8 cellular contexts compared by ENCODE assay signal in the genomic region with DNA sequence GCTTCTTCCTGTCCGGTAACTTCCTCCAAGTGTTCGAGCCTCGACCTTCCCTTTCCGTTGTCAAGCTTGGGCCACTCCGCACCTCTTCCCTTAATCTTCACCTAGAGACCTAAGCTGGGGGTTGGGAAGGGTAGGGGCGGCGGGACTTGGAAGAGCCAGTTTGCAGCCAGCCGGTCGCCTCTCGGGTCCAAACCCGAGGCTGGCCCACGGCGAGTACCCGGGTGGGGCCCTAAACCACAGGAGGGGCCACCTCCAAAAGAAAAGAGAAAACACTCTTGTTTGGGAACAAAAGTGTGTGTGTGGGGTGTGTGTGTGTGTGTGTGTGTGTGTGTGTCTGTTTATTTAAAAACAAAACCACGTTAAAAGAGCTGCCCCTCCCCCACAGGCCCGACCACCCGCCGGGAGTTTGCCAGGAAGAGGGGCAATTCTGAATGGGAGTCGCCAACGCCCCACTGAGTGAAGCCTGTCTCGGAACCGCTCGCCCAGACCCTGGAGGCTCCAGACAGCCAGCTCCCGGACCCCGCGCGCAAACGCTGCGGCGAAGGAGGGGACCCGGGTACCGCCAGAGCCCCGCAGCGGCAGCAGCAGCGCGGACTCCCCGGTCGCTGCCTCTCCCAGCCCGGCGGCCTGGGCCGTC. TPM values are rescaled to one million over a fixed set of nuclear protein-coding genes. Genes with fewer than 3 reads are reported as not detected.
DNase-seq lines count a peak whose midpoint lies in the region; ATAC-seq and TF ChIP-seq lines count a peak whose summit lies in the region.

No MANE protein-coding gene starts in this region.

- no peaks in the 10 kb centered on the region for H3K36me3 ChIP-seq in CD8-positive, alpha-beta memory T cell (ENCODE audit: insufficient read depth, low read length)
- no peaks in the 10 kb centered on the region for H3K36me3 ChIP-seq in Panc1 (ENCODE audit: control insufficient read depth, insufficient read depth, low read length)
- peaks cover 0 to 21% (median 8%) of the 10 kb centered on the region in 3 donors for H3K36me3 ChIP-seq in esophagus squamous epithelium
- H3K36me3 ChIP-seq in ovary = no peaks in the 10 kb centered on the region

- DNase-seq in CD8-positive, alpha-beta memory T cell = no peak
- no peak for DNase-seq in Panc1 (ENCODE audit: low read depth, low spot score)
- no peak for DNase-seq in esophagus squamous epithelium (lab: John Stamatoyannopoulos, UW)
- DNase-seq in ovary = peak in 2 of 5 donors; percentile 40 to 54
- no peak for DNase-seq in OCI-M2 (lab: John Stamatoyannopoulos, UW; ENCODE audit: unreplicated experiment)
- no peak for DNase-seq in EL
- DNase-seq in activated CD4-positive, alpha-beta T cell treated with anti-CD3 and anti-CD28 coated beads, Interleukin-2, amount 50 U/mL, for 1 hour = no peak

- no peaks in the 10 kb centered on the region for H3K9me3 Mint-ChIP-seq in CD8-positive, alpha-beta memory T cell

- H3K27me3 ChIP-seq in CD8-positive, alpha-beta memory T cell (ENCODE audit: insufficient read depth, low read length, poor library complexity, severe bottlenecking) = peaks cover 4% of the 10 kb centered on the region
- H3K27me3 ChIP-seq in Panc1 (ENCODE audit: control insufficient read depth, insufficient read depth, low read length) = no peaks in the 10 kb centered on the region
- H3K27me3 ChIP-seq in esophagus squamous epithelium = peaks cover 0 to 5% (median 0%) of the 10 kb centered on the region in 4 donors
- H3K27me3 ChIP-seq in ovary = no peaks in the 10 kb centered on the region

- CTCF ChIA-PET in CD8-positive, alpha-beta memory T cell (lab: Charles Lee) = interaction anchor here (0.9 to 7.7 kb wide), 8 partner anchors 9 to 215 kb away, joined by 3 to 87 read pairs (median 8); partner anchors contain the start of gene HS1BP3
- CTCF ChIA-PET in Panc1 (lab: Charles Lee) = interaction anchor here (0.6 to 1.2 kb wide), 7 partner anchors 35 to 196 kb away, joined by 3 to 5 read pairs (median 3); no protein-coding TSS in a partner anchor

- no peaks in the 10 kb centered on the region for H3K36me3 Mint-ChIP-seq in CD8-positive, alpha-beta memory T cell

- no peak for TF ChIP-seq CTCF in Panc1 (IDR thresholded peaks at IDR 0.05)
- no peak for TF ChIP-seq CTCF in esophagus squamous epithelium (IDR thresholded peaks at IDR 0.05)
- TF ChIP-seq CTCF in ovary (IDR thresholded peaks at IDR 0.05) = no peak

- H3K27ac Mint-ChIP-seq in CD8-positive, alpha-beta memory T cell = peak overlapping the region in 2 of 8 donors; percentile 54 to 68

- POLR2A ChIA-PET in CD8-positive, alpha-beta memory T cell (lab: Charles Lee) = interaction anchor here (0.6 to 2.7 kb wide), 9 partner anchors 22 to 376 kb away, joined by 3 to 43 read pairs (median 6); partner anchors contain the start of genes HS1BP3 and LDAH
- POLR2A ChIA-PET in Panc1 (lab: Charles Lee) = interaction anchor here (0.6 to 1.4 kb wide), 9 partner anchors 9 to 153 kb away, joined by 3 to 6 read pairs (median 3); no protein-coding TSS in a partner anchor

- ATAC-seq in Panc1 (no peak), GM18505 (IDR thresholded peaks at IDR 0.05; ENCODE audit: unreplicated experiment) (no peak)

- H3K9me3 ChIP-seq in CD8-positive, alpha-beta memory T cell (ENCODE audit: low read length) = no peaks in the 10 kb centered on the region
- H3K9me3 ChIP-seq in Panc1 (ENCODE audit: control insufficient read depth, insufficient read depth, low read depth, low read length) (no peaks in the 10 kb centered on the region), esophagus squamous epithelium (no peaks in the 10 kb centered on the region), ovary (no peaks in the 10 kb centered on the region)

- WGBS in esophagus squamous epithelium, 2 donors = 13 to 16% methylated on average over 12 to 18 of the region's 41 CpGs
- WGBS in ovary, 3 donors = 9 to 10% (median 9%) methylated on average over 41 of the region's 41 CpGs

- no peak for TF ChIP-seq EP300 in ovary (IDR thresholded peaks at IDR 0.05)

- in situ Hi-C loops in Panc1 (cut with HindIII; ENCODE audit: low pct_unique_long_range_greater_than_20kb, low sequenced_read_pairs) = loop anchor here (10.0 to 25.0 kb wide), 2 partner anchors 78 to 191 kb away; no protein-coding TSS in a partner anchor

- H3K27ac ChIP-seq in CD8-positive, alpha-beta memory T cell (ENCODE audit: low read depth, low read length) = peak overlapping the region; percentile 65
- H3K27ac ChIP-seq in Panc1 (ENCODE audit: low read length) (peak overlapping the region; percentile 76), esophagus squamous epithelium (peak overlapping the region; percentile 97 to 100 (median 98)), ovary (peak overlapping the region; percentile 76 to 99)

- peaks cover 21 to 29% of the 10 kb centered on the region in 2 donors for H3K27me3 Mint-ChIP-seq in CD8-positive, alpha-beta memory T cell

- peaks cover 12% of the 10 kb centered on the region for H3K4me1 ChIP-seq in CD8-positive, alpha-beta memory T cell (ENCODE audit: insufficient read depth, low read length)
- H3K4me1 ChIP-seq in Panc1 (ENCODE audit: control insufficient read depth, insufficient read depth, low read length) (peaks cover 45% of the 10 kb centered on the region), esophagus squamous epithelium (peaks cover 24 to 73% (median 26%) of the 10 kb centered on the region in 3 donors), ovary (ENCODE audit: insufficient read depth) (peaks cover 12% of the 10 kb centered on the region)

- TF ChIP-seq POLR2A in esophagus squamous epithelium (IDR thresholded peaks at IDR 0.05) = peak in 1 of 4 donors; percentile 47
- no peak for TF ChIP-seq POLR2A in ovary (IDR thresholded peaks at IDR 0.05)
- no peak for TF ChIP-seq POLR2A in GM18505 (IDR thresholded peaks at IDR 0.05; ENCODE audit: borderline replicate concordance, extremely low read depth, insufficient read depth, insufficient read length)

- H3K4me3 ChIP-seq in CD8-positive, alpha-beta memory T cell (ENCODE audit: low read length) = peak overlapping the region; percentile 71
- H3K4me3 ChIP-seq in Panc1 (ENCODE audit: low read depth in 2 of 2, low read length in 2 of 2) = peak overlapping the region; percentile 73 to 81
- H3K4me3 ChIP-seq in esophagus squamous epithelium = peak overlapping the region; percentile 86 to 99 (median 92)
- peak overlapping the region; percentile 76 for H3K4me3 ChIP-seq in ovary

- peak overlapping the region; percentile 76 to 93 (median 83) for H3K4me3 Mint-ChIP-seq in CD8-positive, alpha-beta memory T cell

- intact Hi-C loops in Panc1 (cut with micrococcal nuclease; ENCODE audit: unreplicated experiment) = loop anchor here (10.0 kb wide), 1 partner anchor 148 kb away; no protein-coding TSS in a partner anchor
- intact Hi-C loops in esophagus squamous epithelium (cut with DNase I) = no loop called here
- intact Hi-C loops in ovary (cut with DNase I) = loop anchor here in 3 of 4 donors (5.0 kb wide), 3 partner anchors 131 to 171 kb away; no protein-coding TSS in a partner anchor

- peaks cover 5 to 24% (median 7%) of the 10 kb centered on the region in 3 donors for H3K4me1 Mint-ChIP-seq in CD8-positive, alpha-beta memory T cell

- BruUV-seq in Panc1 (replicated peaks; lab: Mats Ljungman, UMichigan) = no TSS peak

RNA-seq across cellular contexts. Expression of gene RHOB, which starts 0.5 kb away (rescaled TPM):
- total RNA-seq in CD8-positive, alpha-beta memory T cell = 10 to 100 TPM; 27.4 TPM
- 3.4 TPM for polyA plus RNA-seq in CD8-positive, alpha-beta memory T cell
- 38.9 TPM for total RNA-seq in Panc1 (2021; ENCODE audit: unreplicated experiment)
- 42.5 TPM for polyA plus RNA-seq in Panc1 (2012; ENCODE audit: insufficient read length)
- total RNA-seq in esophagus squamous epithelium = 100 to 1,000 TPM in 3 of 4 donors, 10 to 100 TPM in 1; 61.7 to 245 (median 144) TPM
- 1,000 to 10,000 TPM in 2 of 7 donors, 100 to 1,000 TPM in 5; 315 to 1,363 (median 467) TPM for total RNA-seq in ovary
- 100 to 1,000 TPM; 200 to 275 TPM for polyA plus RNA-seq in ovary
